24 cellular contexts compared by ENCODE assay signal in genomic region chr15:101386006-101386405, GRCh38.
"Had no signal": no experiment of that assay in that cellular context is flagged by ENCODE, and none has a peak within 500 bp of the region (broad histone marks: within the 10 kb centered on the region; RNA-seq: fewer than 3 reads in every experiment).

No MANE protein-coding gene starts in this region.

- FAIRE-seq: endothelial cell of umbilical vein had no signal

- H2AFZ ChIP-seq: parathyroid adenoma had no signal

- H3K9ac ChIP-seq: parathyroid adenoma had no signal

- DNase-seq: dermis blood vessel endothelial cell; effector memory CD4-positive, alpha-beta T cell; foreskin keratinocyte; glutamatergic neuron; hypothalamus; immature natural killer cell; islet precursor cell; mesenchymal stem cell; mucosa of descending colon; naive B cell; stimulated activated CD4-positive, alpha-beta T cell treated with anti-CD3 and anti-CD28 coated beads, Interleukin-15, amount 100 ng/mL, for 24 hours; stimulated activated CD4-positive, alpha-beta T cell treated with anti-CD3 and anti-CD28 coated beads, Interleukin-2, amount 100 ng/mL, for 48 hours; stimulated activated naive B cell treated with anti-CD40 and anti-IgM and Interleukin-4, amounts not matched to agents 10 μg/mL and 1 μg/mL and 100 μg/mL, for 72 hours; upper lobe of left lung; uterus had no signal

- H3K4me3 ChIP-seq: coronary artery, esophagus muscularis mucosa, mucosa of descending colon, prostate gland, right atrium auricular region, skin epidermis, thoracic aorta, tibial nerve, upper lobe of left lung, uterus had no signal

- H3K9me3 ChIP-seq: esophagus muscularis mucosa, mucosa of descending colon, prostate gland, right atrium auricular region, thoracic aorta, tibial nerve, upper lobe of left lung, uterus had no signal

- H3K36me3 ChIP-seq: prostate gland, right atrium auricular region, thoracic aorta, tibial nerve, upper lobe of left lung, uterus had no signal

- ATAC-seq: foreskin keratinocyte; mucosa of descending colon; stimulated activated naive B cell treated with anti-CD40 and anti-IgM and Interleukin-4, amounts not matched to agents 10 μg/mL and 1 μg/mL and 100 μg/mL, for 72 hours had no signal

- H3K27me3 ChIP-seq: esophagus muscularis mucosa, foreskin keratinocyte, right atrium auricular region, tibial nerve, upper lobe of left lung, uterus had no signal

- H3K27ac ChIP-seq: coronary artery, esophagus muscularis mucosa, foreskin keratinocyte, parathyroid adenoma, prostate gland, right atrium auricular region, skin epidermis, thoracic aorta, tibial nerve, upper lobe of left lung, uterus had no signal

- H3K4me1 ChIP-seq: esophagus muscularis mucosa, foreskin keratinocyte, parathyroid adenoma, prostate gland, right atrium auricular region, tibial nerve, upper lobe of left lung, uterus had no signal
